19 cellular contexts compared by ENCODE assay signal in genomic region chr3:114666613-114667012, GRCh38.
DNase-seq lines count a peak whose midpoint lies in the region; ATAC-seq, FAIRE-seq and TF ChIP-seq lines count a peak whose summit lies in the region.
"Had no signal": no experiment of that assay in that cellular context is flagged by ENCODE, and none has a peak within 500 bp of the region (broad histone marks: within the 10 kb centered on the region; RNA-seq: fewer than 3 reads in every experiment).

No MANE protein-coding gene starts in this region.

- intact Hi-C loops in heart left ventricle (cut with DNase I) = no loop called here
- intact Hi-C loops in Right ventricle myocardium superior (cut with DNase I) = no loop called here
- intact Hi-C loops in testis (cut with DNase I; ENCODE audit: low total_unique reads) = no loop called here

- 21 to 31% (median 30%) methylated on average over 2 of the region's 2 CpGs for WGBS in heart left ventricle, 4 donors
- WGBS in testis, 2 donors = 20 to 30% methylated on average over 2 of the region's 2 CpGs

- H3K9me3 ChIP-seq in heart left ventricle (peaks cover 0 to 5% (median 0%) of the 10 kb centered on the region in 12 donors), testis (no peaks in the 10 kb centered on the region)
- H3K9me3 ChIP-seq: SJSA1 had no signal

- TF ChIP-seq POLR2A in heart left ventricle (IDR thresholded peaks at IDR 0.05) = no peak
- TF ChIP-seq POLR2A in testis (IDR thresholded peaks at IDR 0.05) = no peak
- no peak for TF ChIP-seq POLR2A in GM12891 (IDR thresholded peaks at IDR 0.05; ENCODE audit: low read depth, low read length)

- H3K4me1 ChIP-seq in heart left ventricle = peaks cover 0 to 24% (median 16%) of the 10 kb centered on the region in 12 donors
- H3K4me1 ChIP-seq in testis = no peaks in the 10 kb centered on the region

- ATAC-seq in heart left ventricle (peak; percentile 33 to 65 (median 52)), Right ventricle myocardium superior (ENCODE audit: poor library complexity) (no peak), left lobe of liver (peak; percentile 36), GM18511 (IDR thresholded peaks at IDR 0.05; ENCODE audit: unreplicated experiment) (no peak)

- FAIRE-seq in GM12891 (lab: Jason Lieb, UNC) = no peak

- TF ChIP-seq CTCF in heart left ventricle (IDR thresholded peaks at IDR 0.05) (no peak), testis (IDR thresholded peaks at IDR 0.05) (no peak)

- H3K36me3 ChIP-seq in heart left ventricle (no peaks in the 10 kb centered on the region), testis (ENCODE audit: low read depth, missing control alignments) (no peaks in the 10 kb centered on the region)
- H3K36me3 ChIP-seq: SJSA1 had no signal

- no peak overlapping the region for H3K4me3 ChIP-seq in heart left ventricle
- no peak overlapping the region for H3K4me3 ChIP-seq in testis
- H3K4me3 ChIP-seq: PC-9, SJSA1 had no signal

- H3K27me3 ChIP-seq in heart left ventricle (no peaks in the 10 kb centered on the region), testis (no peaks in the 10 kb centered on the region)
- H3K27me3 ChIP-seq: SJSA1 had no signal

- DNase-seq in heart left ventricle (no peak), Right ventricle myocardium superior (no peak), dermis blood vessel endothelial cell (peak; percentile 62), left lobe of liver (ENCODE audit: low spot score) (no peak), testis (no peak), T-helper 9 cell (no peak), GM12891 (ENCODE audit: insufficient read length, low spot score) (no peak)
- DNase-seq: DMS79 treated with DMSO at 0.1 percent for 48 hours, H9, MV-4-11, NCI-H1417 treated with DMSO at 0.1 percent for 48 hours, NCI-H1930, NCI-H345, NCI-H524 treated with DMSO at 0.1 percent for 48 hours, PC-9 had no signal

- peak overlapping the region in 10 of 12 donors; percentile 11 to 73 (median 44) for H3K27ac ChIP-seq in heart left ventricle
- H3K27ac ChIP-seq in testis = peak overlapping the region; percentile 26 to 28
- H3K27ac ChIP-seq: 22Rv1, KMS-11, PC-9, SJSA1 had no signal

TF ChIP-seq in GM12891, 5 proteins besides CTCF, POLR2A, EP300 and RAD21:
- TF ChIP-seq PAX5 (IDR thresholded peaks at IDR 0.05; ENCODE audit: insufficient read depth, low read length, severe bottlenecking) (no peak), POLR2AphosphoS5 (IDR thresholded peaks at IDR 0.05; ENCODE audit: low read depth, low read length) (no peak), POU2F2 (IDR thresholded peaks at IDR 0.05; ENCODE audit: low read depth, low read length) (no peak), SPI1 (IDR thresholded peaks at IDR 0.05; ENCODE audit: low read depth, low read length) (no peak), TAF1 (IDR thresholded peaks at IDR 0.05; ENCODE audit: low read depth, low read length) (no peak)

Comparison
In these comparisons a context has a peak if more than half of its experiments do, and no peak if none do; other contexts are left out.
1. ATAC-seq: peak in heart left ventricle (4 of 4) and left lobe of liver (single experiment); none in Right ventricle myocardium superior (single experiment) and GM18511 (single experiment).